Comparison of ENCODE assay signal across 10 cellular contexts in the genomic region with DNA sequence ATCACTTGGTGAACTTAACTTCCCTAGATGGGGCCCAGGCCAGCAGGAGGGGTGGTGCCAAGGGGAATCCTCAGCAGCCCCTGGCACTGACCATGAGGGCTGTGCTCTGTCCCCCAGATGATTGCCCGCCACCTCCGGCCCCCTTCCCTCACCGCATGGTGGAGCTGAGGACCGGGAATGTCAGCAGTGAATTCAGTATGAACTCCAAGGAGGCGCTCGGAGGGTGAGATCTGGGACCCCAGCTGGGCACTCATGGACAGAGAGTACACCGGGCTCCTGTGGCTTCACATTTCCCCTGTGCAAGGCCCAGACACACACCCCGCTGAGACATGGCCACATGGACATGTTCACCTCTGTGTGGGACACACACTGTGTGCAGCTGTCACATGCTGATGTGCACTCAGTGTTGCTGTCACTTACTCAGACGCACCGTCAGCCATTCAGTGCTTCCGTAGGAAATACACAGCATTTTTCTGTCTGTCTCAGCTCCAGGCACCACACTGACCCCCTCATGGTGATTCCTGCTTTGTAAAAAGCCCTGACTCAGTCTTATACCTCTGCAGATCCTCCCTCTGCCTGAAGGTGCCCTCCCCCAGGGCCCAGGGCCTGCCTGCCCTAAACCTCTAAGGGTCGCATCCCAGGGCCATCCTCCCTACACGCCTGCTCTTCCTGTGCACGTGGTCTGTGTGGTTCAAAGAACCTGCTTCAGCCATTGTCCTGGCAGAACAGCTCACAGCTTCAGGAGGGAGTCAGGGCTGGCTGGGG. TPM values are rescaled to one million over a fixed set of nuclear protein-coding genes. Genes with fewer than 3 reads are reported as not detected.
DNase-seq lines count a peak whose midpoint lies in the region; TF ChIP-seq lines count a peak whose summit lies in the region.
"Had no signal": no experiment of that assay in that cellular context is flagged by ENCODE, and none has a peak within 500 bp of the region (broad histone marks: within the 10 kb centered on the region; RNA-seq: fewer than 3 reads in every experiment).

No MANE protein-coding gene starts in this region.

- H3K27me3 ChIP-seq in BLaER1 treated with 17β-estradiol and CSF1 and Interleukin-3, amounts not matched to agents 10 nM and 100 nM = peaks cover 0 to 11% (median 0%) of the 10 kb centered on the region in 11 experiments; a peak in 1 of 22 replicates
- H3K27me3 ChIP-seq in osteoblast (ENCODE audit: insufficient read depth, low read length) = no peaks in the 10 kb centered on the region
- H3K27me3 ChIP-seq: ovary had no signal

- H3K9ac ChIP-seq in BLaER1 treated with 17β-estradiol and CSF1 and Interleukin-3, amounts not matched to agents 10 nM and 100 nM = peak overlapping the region in 7 of 11 experiments; percentile 5 to 58 (median 39); a peak in 7 of 22 replicates

- peaks cover 18% of the 10 kb centered on the region for H3K4me1 Mint-ChIP-seq in glutamatergic neuron (ENCODE audit: low read depth, unreplicated experiment)

- peak overlapping the region in 1 of 11 experiments; percentile 33; a peak in 2 of 22 replicates for H3K27ac ChIP-seq in BLaER1 treated with 17β-estradiol and CSF1 and Interleukin-3, amounts not matched to agents 10 nM and 100 nM
- no peak overlapping the region for H3K27ac ChIP-seq in osteoblast (ENCODE audit: low read depth, low read length)
- H3K27ac ChIP-seq: ovary had no signal

- peaks cover 6% of the 10 kb centered on the region for H3K27me3 Mint-ChIP-seq in glutamatergic neuron (ENCODE audit: unreplicated experiment)
- H3K27me3 Mint-ChIP-seq: brain had no signal

- peaks cover 2% of the 10 kb centered on the region for H3K9me3 Mint-ChIP-seq in glutamatergic neuron (ENCODE audit: unreplicated experiment)
- H3K9me3 Mint-ChIP-seq: brain had no signal

- TF ChIP-seq CTCF in glutamatergic neuron (IDR thresholded peaks at IDR 0.05; ENCODE audit: partially characterized antibody, unreplicated experiment) = no peak
- no peak for TF ChIP-seq CTCF in osteoblast (IDR thresholded peaks at IDR 0.05; ENCODE audit: extremely low read depth, low read depth, low read length)

- H3K9me3 ChIP-seq in BLaER1 treated with 17β-estradiol and CSF1 and Interleukin-3, amounts not matched to agents 10 nM and 100 nM (replicated peaks in 1 of 11) = no peaks in the 10 kb centered on the region
- no peaks in the 10 kb centered on the region for H3K9me3 ChIP-seq in osteoblast (ENCODE audit: low read depth, low read length)
- H3K9me3 ChIP-seq: ovary had no signal

- peak overlapping the region; percentile 58 to 90 (median 75) for H3K4me2 ChIP-seq in BLaER1 treated with 17β-estradiol and CSF1 and Interleukin-3, amounts not matched to agents 10 nM and 100 nM
- no peak overlapping the region for H3K4me2 ChIP-seq in osteoblast (ENCODE audit: insufficient read depth, low read length)

- no peaks in the 10 kb centered on the region for H3K79me2 ChIP-seq in osteoblast (ENCODE audit: insufficient read depth, low read length)

- H3K27ac Mint-ChIP-seq in glutamatergic neuron (ENCODE audit: unreplicated experiment) = peak overlapping the region; percentile 41

- H3K36me3 Mint-ChIP-seq in glutamatergic neuron (ENCODE audit: unreplicated experiment) = no peaks in the 10 kb centered on the region
- H3K36me3 Mint-ChIP-seq: brain had no signal

- H3K4me3 Mint-ChIP-seq in glutamatergic neuron (ENCODE audit: unreplicated experiment) = peak overlapping the region; percentile 18

- H2AFZ ChIP-seq in osteoblast (ENCODE audit: low read length) = no peak overlapping the region

- DNase-seq in glutamatergic neuron (peak; percentile 60), Ammon's horn (ENCODE audit: low spot score) (no peak), osteoblast (ENCODE audit: insufficient read length, low spot score, missing footprints) (no peak), erythroblast (lab: John Stamatoyannopoulos, UW) (no peak)

- no peak overlapping the region for H3K4me3 ChIP-seq in BLaER1 treated with 17β-estradiol and CSF1 and Interleukin-3, amounts not matched to agents 10 nM and 100 nM
- no peak overlapping the region for H3K4me3 ChIP-seq in osteoblast (ENCODE audit: insufficient read depth, low read length)
- H3K4me3 ChIP-seq: ovary had no signal

- no peak for TF ChIP-seq POLR2A in erythroblast (IDR thresholded peaks at IDR 0.05; ENCODE audit: low read length)

- peaks cover 0 to 22% (median 0%) of the 10 kb centered on the region in 11 experiments; a peak in 3 of 22 replicates for H4K20me1 ChIP-seq in BLaER1 treated with 17β-estradiol and CSF1 and Interleukin-3, amounts not matched to agents 10 nM and 100 nM
- no peaks in the 10 kb centered on the region for H4K20me1 ChIP-seq in osteoblast (ENCODE audit: insufficient read depth, low read length)

- H3K36me3 ChIP-seq in BLaER1 treated with 17β-estradiol and CSF1 and Interleukin-3, amounts not matched to agents 10 nM and 100 nM = no peaks in the 10 kb centered on the region
- H3K36me3 ChIP-seq in osteoblast (ENCODE audit: insufficient read depth, low read length) = no peaks in the 10 kb centered on the region
- H3K36me3 ChIP-seq: ovary had no signal

- peaks cover 13 to 30% (median 23%) of the 10 kb centered on the region in 10 experiments for H3K4me1 ChIP-seq in BLaER1 treated with 17β-estradiol and CSF1 and Interleukin-3, amounts not matched to agents 10 nM and 100 nM
- peaks cover 3% of the 10 kb centered on the region for H3K4me1 ChIP-seq in osteoblast (ENCODE audit: insufficient read depth, low read length)

TF ChIP-seq in PFSK-1, 5 proteins besides CTCF, POLR2A, EP300 and RAD21:
- TF ChIP-seq TAF1 (IDR thresholded peaks at IDR 0.05; ENCODE audit: borderline replicate concordance, insufficient read depth, low read length) = no peak
- no peak for TF ChIP-seq SIN3A (IDR thresholded peaks at IDR 0.05; ENCODE audit: borderline replicate concordance, insufficient read depth, low read length)
- peak; percentile 42 for TF ChIP-seq FOXP2 (optimal IDR thresholded peaks at IDR 0.05; ENCODE audit: borderline replicate concordance, extremely low read depth, extremely low read length, insufficient read depth)
- TF ChIP-seq POLR2AphosphoS5 (IDR thresholded peaks at IDR 0.05; ENCODE audit: low read depth, low read length) = no peak
- TF ChIP-seq, protein P1, sequence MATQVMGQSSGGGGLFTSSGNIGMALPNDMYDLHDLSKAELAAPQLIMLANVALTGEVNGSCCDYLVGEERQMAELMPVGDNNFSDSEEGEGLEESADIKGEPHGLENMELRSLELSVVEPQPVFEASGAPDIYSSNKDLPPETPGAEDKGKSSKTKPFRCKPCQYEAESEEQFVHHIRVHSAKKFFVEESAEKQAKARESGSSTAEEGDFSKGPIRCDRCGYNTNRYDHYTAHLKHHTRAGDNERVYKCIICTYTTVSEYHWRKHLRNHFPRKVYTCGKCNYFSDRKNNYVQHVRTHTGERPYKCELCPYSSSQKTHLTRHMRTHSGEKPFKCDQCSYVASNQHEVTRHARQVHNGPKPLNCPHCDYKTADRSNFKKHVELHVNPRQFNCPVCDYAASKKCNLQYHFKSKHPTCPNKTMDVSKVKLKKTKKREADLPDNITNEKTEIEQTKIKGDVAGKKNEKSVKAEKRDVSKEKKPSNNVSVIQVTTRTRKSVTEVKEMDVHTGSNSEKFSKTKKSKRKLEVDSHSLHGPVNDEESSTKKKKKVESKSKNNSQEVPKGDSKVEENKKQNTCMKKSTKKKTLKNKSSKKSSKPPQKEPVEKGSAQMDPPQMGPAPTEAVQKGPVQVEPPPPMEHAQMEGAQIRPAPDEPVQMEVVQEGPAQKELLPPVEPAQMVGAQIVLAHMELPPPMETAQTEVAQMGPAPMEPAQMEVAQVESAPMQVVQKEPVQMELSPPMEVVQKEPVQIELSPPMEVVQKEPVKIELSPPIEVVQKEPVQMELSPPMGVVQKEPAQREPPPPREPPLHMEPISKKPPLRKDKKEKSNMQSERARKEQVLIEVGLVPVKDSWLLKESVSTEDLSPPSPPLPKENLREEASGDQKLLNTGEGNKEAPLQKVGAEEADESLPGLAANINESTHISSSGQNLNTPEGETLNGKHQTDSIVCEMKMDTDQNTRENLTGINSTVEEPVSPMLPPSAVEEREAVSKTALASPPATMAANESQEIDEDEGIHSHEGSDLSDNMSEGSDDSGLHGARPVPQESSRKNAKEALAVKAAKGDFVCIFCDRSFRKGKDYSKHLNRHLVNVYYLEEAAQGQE (IDR thresholded peaks at IDR 0.05; ENCODE audit: insufficient read depth in 1 of 2, low read depth in 2 of 2, low read length in 2 of 2) = no peak

RNA-seq across cellular contexts. Expression of a gene that starts 4.4 kb away (rescaled TPM):
- polyA plus RNA-seq in PFSK-1 (2012; ENCODE audit: insufficient read length, low read depth) = 6.5 TPM
- 0.69 TPM for total RNA-seq in glutamatergic neuron (ENCODE audit: unreplicated experiment)
- total RNA-seq in osteoblast = under 0.01 and 0.36 TPM in 2 replicates
- total RNA-seq: epithelial cell of proximal tubule had no signal

RNA-seq across cellular contexts. Expression of a gene that starts 21.9 kb away (rescaled TPM):
- polyA plus RNA-seq in PFSK-1 (2012; ENCODE audit: insufficient read length, low read depth) = 8.9 TPM
- total RNA-seq in glutamatergic neuron (ENCODE audit: unreplicated experiment) (not detected), osteoblast (under 0.01 and 0.36 TPM in 2 replicates)
- total RNA-seq: epithelial cell of proximal tubule had no signal
- polyA plus RNA-seq: mammary epithelial cell had no signal

RNA-seq across cellular contexts. Expression of a gene that starts 46.8 kb away (rescaled TPM):
- polyA plus RNA-seq in PFSK-1 (2012; ENCODE audit: insufficient read length, low read depth) = 0.51 TPM
- total RNA-seq in glutamatergic neuron (ENCODE audit: unreplicated experiment) (19.3 TPM), osteoblast (1.2 and 1.4 TPM in 2 replicates)
- total RNA-seq: epithelial cell of proximal tubule had no signal
- polyA plus RNA-seq: mammary epithelial cell had no signal

RNA-seq across cellular contexts. Expression of a gene that starts 46.9 kb away (rescaled TPM):
- polyA plus RNA-seq in PFSK-1 (2012; ENCODE audit: insufficient read length, low read depth) = not detected
- total RNA-seq in glutamatergic neuron (ENCODE audit: unreplicated experiment) = 1.5 TPM
- total RNA-seq in osteoblast = 0.59 and 0.72 TPM in 2 replicates
- total RNA-seq: epithelial cell of proximal tubule had no signal
